4 cellular contexts compared by ENCODE assay signal in the genomic region with DNA sequence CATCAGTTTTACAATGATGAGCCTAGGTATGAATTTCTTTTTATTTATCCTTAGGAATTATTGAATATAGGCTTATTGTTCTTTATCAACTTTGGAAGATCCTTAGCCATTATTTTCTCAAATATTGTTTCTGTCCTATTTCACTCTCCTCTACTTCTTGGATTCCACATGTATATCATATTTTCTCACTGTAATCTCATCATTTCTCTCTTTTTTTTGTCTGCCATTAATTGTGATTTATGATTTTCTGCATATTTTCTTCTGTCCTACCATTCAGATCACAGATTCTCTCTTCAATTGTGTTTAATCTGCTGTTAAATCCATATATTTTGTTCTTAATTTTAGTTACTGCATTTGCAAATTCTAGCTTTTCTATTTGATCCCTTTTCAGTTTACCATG.
TF ChIP-seq lines count a peak whose summit lies in the region.

No MANE protein-coding gene starts in this region.

TF ChIP-seq in SK-N-SH treated with all-trans-retinoic acid at 6 μM for 48 hours, 23 proteins besides CTCF, POLR2A, EP300 and RAD21:
- TF ChIP-seq, protein P1, sequence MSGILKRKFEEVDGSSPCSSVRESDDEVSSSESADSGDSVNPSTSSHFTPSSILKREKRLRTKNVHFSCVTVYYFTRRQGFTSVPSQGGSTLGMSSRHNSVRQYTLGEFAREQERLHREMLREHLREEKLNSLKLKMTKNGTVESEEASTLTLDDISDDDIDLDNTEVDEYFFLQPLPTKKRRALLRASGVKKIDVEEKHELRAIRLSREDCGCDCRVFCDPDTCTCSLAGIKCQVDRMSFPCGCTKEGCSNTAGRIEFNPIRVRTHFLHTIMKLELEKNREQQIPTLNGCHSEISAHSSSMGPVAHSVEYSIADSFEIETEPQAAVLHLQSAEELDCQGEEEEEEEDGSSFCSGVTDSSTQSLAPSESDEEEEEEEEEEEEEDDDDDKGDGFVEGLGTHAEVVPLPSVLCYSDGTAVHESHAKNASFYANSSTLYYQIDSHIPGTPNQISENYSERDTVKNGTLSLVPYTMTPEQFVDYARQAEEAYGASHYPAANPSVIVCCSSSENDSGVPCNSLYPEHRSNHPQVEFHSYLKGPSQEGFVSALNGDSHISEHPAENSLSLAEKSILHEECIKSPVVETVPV (CRISPR knock-in tag; IDR thresholded peaks at IDR 0.05): no peak
- TF ChIP-seq ZFP30 (CRISPR knock-in tag; IDR thresholded peaks at IDR 0.05) (peak; percentile 100), SNAI2 (CRISPR knock-in tag; IDR thresholded peaks at IDR 0.05) (no peak)

TF ChIP-seq in SK-N-SH, 30 proteins besides CTCF, POLR2A, EP300 and RAD21 (continued from another document and continues in another):
- TF ChIP-seq PBX3 (IDR thresholded peaks at IDR 0.05): no peak
- TF ChIP-seq TCF12 (IDR thresholded peaks at IDR 0.05): no peak
- no peak for TF ChIP-seq ELF1 (IDR thresholded peaks at IDR 0.05)
- TF ChIP-seq TAF1 (IDR thresholded peaks at IDR 0.05; ENCODE audit: borderline replicate concordance, low read depth, low read length): no peak
- no peak for TF ChIP-seq TEAD4 (IDR thresholded peaks at IDR 0.05; ENCODE audit: borderline replicate concordance, insufficient read depth)
- TF ChIP-seq MEF2A (IDR thresholded peaks at IDR 0.05; ENCODE audit: borderline replicate concordance, low read depth): no peak
- TF ChIP-seq GABPA (IDR thresholded peaks at IDR 0.05; ENCODE audit: low read depth): no peak
- TF ChIP-seq POLR2AphosphoS5 (IDR thresholded peaks at IDR 0.05; ENCODE audit: low read depth, low read length): no peak
- no peak for TF ChIP-seq EZH2phosphoT487 (IDR thresholded peaks at IDR 0.05; ENCODE audit: borderline replicate concordance, low read depth)
- TF ChIP-seq, protein P2, sequence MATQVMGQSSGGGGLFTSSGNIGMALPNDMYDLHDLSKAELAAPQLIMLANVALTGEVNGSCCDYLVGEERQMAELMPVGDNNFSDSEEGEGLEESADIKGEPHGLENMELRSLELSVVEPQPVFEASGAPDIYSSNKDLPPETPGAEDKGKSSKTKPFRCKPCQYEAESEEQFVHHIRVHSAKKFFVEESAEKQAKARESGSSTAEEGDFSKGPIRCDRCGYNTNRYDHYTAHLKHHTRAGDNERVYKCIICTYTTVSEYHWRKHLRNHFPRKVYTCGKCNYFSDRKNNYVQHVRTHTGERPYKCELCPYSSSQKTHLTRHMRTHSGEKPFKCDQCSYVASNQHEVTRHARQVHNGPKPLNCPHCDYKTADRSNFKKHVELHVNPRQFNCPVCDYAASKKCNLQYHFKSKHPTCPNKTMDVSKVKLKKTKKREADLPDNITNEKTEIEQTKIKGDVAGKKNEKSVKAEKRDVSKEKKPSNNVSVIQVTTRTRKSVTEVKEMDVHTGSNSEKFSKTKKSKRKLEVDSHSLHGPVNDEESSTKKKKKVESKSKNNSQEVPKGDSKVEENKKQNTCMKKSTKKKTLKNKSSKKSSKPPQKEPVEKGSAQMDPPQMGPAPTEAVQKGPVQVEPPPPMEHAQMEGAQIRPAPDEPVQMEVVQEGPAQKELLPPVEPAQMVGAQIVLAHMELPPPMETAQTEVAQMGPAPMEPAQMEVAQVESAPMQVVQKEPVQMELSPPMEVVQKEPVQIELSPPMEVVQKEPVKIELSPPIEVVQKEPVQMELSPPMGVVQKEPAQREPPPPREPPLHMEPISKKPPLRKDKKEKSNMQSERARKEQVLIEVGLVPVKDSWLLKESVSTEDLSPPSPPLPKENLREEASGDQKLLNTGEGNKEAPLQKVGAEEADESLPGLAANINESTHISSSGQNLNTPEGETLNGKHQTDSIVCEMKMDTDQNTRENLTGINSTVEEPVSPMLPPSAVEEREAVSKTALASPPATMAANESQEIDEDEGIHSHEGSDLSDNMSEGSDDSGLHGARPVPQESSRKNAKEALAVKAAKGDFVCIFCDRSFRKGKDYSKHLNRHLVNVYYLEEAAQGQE (IDR thresholded peaks at IDR 0.05; ENCODE audit: low read depth, low read length): no peak
- no peak for TF ChIP-seq FOSL2 (IDR thresholded peaks at IDR 0.05; ENCODE audit: borderline replicate concordance, low read depth)
- TF ChIP-seq MXI1 (IDR thresholded peaks at IDR 0.05; ENCODE audit: low read depth, low read length): no peak

TF ChIP-seq in HEK293T, 16 proteins besides CTCF, POLR2A, EP300 and RAD21 (continued from another document):
- TF ChIP-seq PKNOX1 (IDR thresholded peaks at IDR 0.05): peak; percentile 75

TF ChIP-seq in K562, 482 proteins besides CTCF, POLR2A, EP300 and RAD21 (continued from another document):
- TF ChIP-seq, protein P3, sequence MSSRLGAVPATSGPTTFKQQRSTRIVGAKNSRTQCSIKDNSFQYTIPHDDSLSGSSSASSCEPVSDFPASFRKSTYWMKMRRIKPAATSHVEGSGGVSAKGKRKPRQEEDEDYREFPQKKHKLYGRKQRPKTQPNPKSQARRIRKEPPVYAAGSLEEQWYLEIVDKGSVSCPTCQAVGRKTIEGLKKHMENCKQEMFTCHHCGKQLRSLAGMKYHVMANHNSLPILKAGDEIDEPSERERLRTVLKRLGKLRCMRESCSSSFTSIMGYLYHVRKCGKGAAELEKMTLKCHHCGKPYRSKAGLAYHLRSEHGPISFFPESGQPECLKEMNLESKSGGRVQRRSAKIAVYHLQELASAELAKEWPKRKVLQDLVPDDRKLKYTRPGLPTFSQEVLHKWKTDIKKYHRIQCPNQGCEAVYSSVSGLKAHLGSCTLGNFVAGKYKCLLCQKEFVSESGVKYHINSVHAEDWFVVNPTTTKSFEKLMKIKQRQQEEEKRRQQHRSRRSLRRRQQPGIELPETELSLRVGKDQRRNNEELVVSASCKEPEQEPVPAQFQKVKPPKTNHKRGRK (tag; IDR thresholded peaks at IDR 0.05): peak; percentile 38; the same call in 1 of the 2 replicates
- TF ChIP-seq PKNOX1 (IDR thresholded peaks at IDR 0.05) (peak; percentile 73), SRF (CRISPR knock-in tag; IDR thresholded peaks at IDR 0.05) (no peak), HDAC2 (IDR thresholded peaks at IDR 0.05) (no peak), ZC3H4 (CRISPR knock-in tag; IDR thresholded peaks at IDR 0.05; ENCODE audit: borderline replicate concordance) (no peak), RBM25 (IDR thresholded peaks at IDR 0.05; ENCODE audit: low read depth, low read length, severe bottlenecking) (peak; percentile 73), CHAMP1 (IDR thresholded peaks at IDR 0.05) (0 out of 2 replicates have a peak, but pooled peaks have one; percentile 30), CBX3 (IDR thresholded peaks at IDR 0.05; ENCODE audit: borderline replicate concordance in 1 of 2, low read length in 2 of 2) (peak in 1 of 2 experiments; percentile 71; a peak in 2 of 3 replicates), EP400 (IDR thresholded peaks at IDR 0.05) (0 out of 2 replicates have a peak, but pooled peaks have one; percentile 13), PTBP1 (IDR thresholded peaks at IDR 0.05; ENCODE audit: low read depth, low read length) (no peak), ATF7 (IDR thresholded peaks at IDR 0.05) (no peak), TRIM24 (IDR thresholded peaks at IDR 0.05) (peak in 1 of 2 experiments; percentile 76; a peak in 3 of 4 replicates), ZNF280A (IDR thresholded peaks at IDR 0.05; ENCODE audit: low read depth, partially characterized antibody) (peak; percentile 85), TRIM28 (IDR thresholded peaks at IDR 0.05) (peak; percentile 93; the same call in 1 of the 2 replicates)
- TF ChIP-seq, protein P4, sequence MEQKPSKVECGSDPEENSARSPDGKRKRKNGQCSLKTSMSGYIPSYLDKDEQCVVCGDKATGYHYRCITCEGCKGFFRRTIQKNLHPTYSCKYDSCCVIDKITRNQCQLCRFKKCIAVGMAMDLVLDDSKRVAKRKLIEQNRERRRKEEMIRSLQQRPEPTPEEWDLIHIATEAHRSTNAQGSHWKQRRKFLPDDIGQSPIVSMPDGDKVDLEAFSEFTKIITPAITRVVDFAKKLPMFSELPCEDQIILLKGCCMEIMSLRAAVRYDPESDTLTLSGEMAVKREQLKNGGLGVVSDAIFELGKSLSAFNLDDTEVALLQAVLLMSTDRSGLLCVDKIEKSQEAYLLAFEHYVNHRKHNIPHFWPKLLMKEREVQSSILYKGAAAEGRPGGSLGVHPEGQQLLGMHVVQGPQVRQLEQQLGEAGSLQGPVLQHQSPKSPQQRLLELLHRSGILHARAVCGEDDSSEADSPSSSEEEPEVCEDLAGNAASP (IDR thresholded peaks at IDR 0.05): no peak
- TF ChIP-seq, protein P5, sequence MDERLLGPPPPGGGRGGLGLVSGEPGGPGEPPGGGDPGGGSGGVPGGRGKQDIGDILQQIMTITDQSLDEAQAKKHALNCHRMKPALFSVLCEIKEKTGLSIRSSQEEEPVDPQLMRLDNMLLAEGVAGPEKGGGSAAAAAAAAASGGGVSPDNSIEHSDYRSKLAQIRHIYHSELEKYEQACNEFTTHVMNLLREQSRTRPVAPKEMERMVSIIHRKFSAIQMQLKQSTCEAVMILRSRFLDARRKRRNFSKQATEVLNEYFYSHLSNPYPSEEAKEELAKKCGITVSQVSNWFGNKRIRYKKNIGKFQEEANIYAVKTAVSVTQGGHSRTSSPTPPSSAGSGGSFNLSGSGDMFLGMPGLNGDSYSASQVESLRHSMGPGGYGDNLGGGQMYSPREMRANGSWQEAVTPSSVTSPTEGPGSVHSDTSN (CRISPR knock-in tag; IDR thresholded peaks at IDR 0.05; ENCODE audit: low read depth): no peak
- TF ChIP-seq, protein P5 (tag; conservative IDR thresholded peaks at IDR 0.05; ENCODE audit: low read depth): peak; percentile 85
